7 cellular contexts compared by ENCODE assay signal in the genomic region with DNA sequence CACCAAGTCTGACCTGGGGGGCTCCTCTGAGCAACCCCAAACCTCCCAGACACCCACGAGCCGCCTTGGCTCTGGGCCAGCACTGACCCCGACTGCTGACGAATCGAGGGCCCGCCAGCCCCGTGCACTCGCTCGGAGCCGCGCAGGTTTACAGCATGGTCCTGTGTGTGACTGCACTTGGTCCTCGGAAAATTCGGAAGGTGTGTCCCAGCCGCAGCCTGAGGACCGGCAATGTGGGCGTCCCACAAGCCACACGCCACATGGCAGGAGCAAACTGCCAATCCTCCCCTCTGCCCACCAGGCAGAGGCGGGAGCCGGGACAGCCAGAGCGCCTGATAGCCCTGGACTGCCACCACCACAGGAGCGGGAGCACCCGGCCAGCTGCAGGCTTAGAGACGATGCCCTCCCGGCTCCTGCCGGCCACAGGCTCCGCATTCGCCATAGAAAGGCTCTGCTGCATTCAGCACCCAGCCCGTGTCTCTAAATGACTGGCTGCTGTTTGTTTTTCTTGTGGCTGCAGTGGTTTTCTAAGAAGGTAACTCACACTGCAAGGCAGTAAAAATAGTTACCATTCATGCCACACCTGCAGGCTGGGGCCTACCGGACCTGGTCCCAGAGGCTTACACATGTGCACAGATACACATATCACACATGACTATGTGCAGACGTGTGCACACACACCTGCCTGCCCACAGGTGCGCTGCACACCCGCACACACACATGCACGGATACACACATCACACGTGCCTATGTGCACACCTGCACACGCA.
DNase-seq lines count a peak whose midpoint lies in the region; ATAC-seq and TF ChIP-seq lines count a peak whose summit lies in the region.
"Not testable (repeated sequence)": the region's sequence is repeated elsewhere in the genome, so short reads cannot be mapped to it uniquely, and the experiment has no call there.

No MANE protein-coding gene starts in this region.

- not testable (repeated sequence) for H3K4me3 Mint-ChIP-seq in chondrocyte (ENCODE audit: unreplicated experiment)

- peak; percentile 44 for ATAC-seq in GM18861 (IDR thresholded peaks at IDR 0.05; ENCODE audit: unreplicated experiment)
- ATAC-seq in GM21723 (IDR thresholded peaks at IDR 0.05; ENCODE audit: unreplicated experiment) = peak; percentile 39
- ATAC-seq in HG03060 (IDR thresholded peaks at IDR 0.05; ENCODE audit: low read depth, unreplicated experiment) = peak; percentile 33

- DNase-seq in Peyer's patch = peak; percentile 20 to 60 (median 20)
- peak; percentile 77 for DNase-seq in activated CD8-positive, alpha-beta memory T cell treated with anti-CD3 and anti-CD28 coated beads, Interleukin-2, amount 50 U/mL, for 48 hours
- DNase-seq in chondrocyte (ENCODE audit: low spot score) = peak; percentile 29
- peak; percentile 39 for DNase-seq in sigmoid colon

- H3K27me3 Mint-ChIP-seq in chondrocyte (ENCODE audit: low read depth) = not testable (repeated sequence)

- H3K36me3 ChIP-seq in Peyer's patch, sigmoid colon: not testable (repeated sequence)

- not testable (repeated sequence) for H3K9me3 Mint-ChIP-seq in chondrocyte (ENCODE audit: low read depth)

- not testable (repeated sequence) for H3K4me1 ChIP-seq in Peyer's patch, sigmoid colon

- not testable (repeated sequence) for H3K4me1 Mint-ChIP-seq in chondrocyte (ENCODE audit: low read depth)

- intact Hi-C loops in sigmoid colon (cut with DNase I) = not testable (repeated sequence)

- not testable (repeated sequence) for TF ChIP-seq EP300 in sigmoid colon (IDR thresholded peaks at IDR 0.05)

- 54 to 68% methylated on average over 17 of the region's 35 CpGs for whole genome bisulfite sequencing in sigmoid colon, 2 donors

- H3K27ac ChIP-seq in Peyer's patch = peak overlapping the region in 1 of 4 donors; percentile 81
- not testable (repeated sequence) for H3K27ac ChIP-seq in sigmoid colon

- H3K4me3 ChIP-seq in Peyer's patch, sigmoid colon: not testable (repeated sequence)

- not testable (repeated sequence) for H3K9me3 ChIP-seq in Peyer's patch, sigmoid colon

- not testable (repeated sequence) for H3K27me3 ChIP-seq in Peyer's patch, sigmoid colon

- not testable (repeated sequence) for TF ChIP-seq POLR2A in Peyer's patch (IDR thresholded peaks at IDR 0.05); sigmoid colon (IDR thresholded peaks at IDR 0.05)

- TF ChIP-seq CTCF in Peyer's patch (IDR thresholded peaks at IDR 0.05); chondrocyte (IDR thresholded peaks at IDR 0.05); sigmoid colon (IDR thresholded peaks at IDR 0.05): not testable (repeated sequence)

- H3K36me3 Mint-ChIP-seq in chondrocyte (ENCODE audit: low read depth) = not testable (repeated sequence)

- not testable (repeated sequence) for H3K27ac Mint-ChIP-seq in chondrocyte (ENCODE audit: unreplicated experiment)

Comparison
In these comparisons a context has a peak if more than half of its experiments do, and no peak if none do; other contexts are left out.
1. DNase-seq: peak in every context shown above with its lines; median percentile 77 in activated CD8-positive, alpha-beta memory T cell treated with anti-CD3 and anti-CD28 coated beads, Interleukin-2, amount 50 U/mL, for 48 hours; 39 in sigmoid colon; 29 in chondrocyte; 20 in Peyer's patch.